8 cellular contexts compared by ENCODE assay signal in genomic region chr16:75580-76501, GRCh38. TPM values are rescaled to one million over a fixed set of nuclear protein-coding genes. Genes with fewer than 3 reads are reported as not detected.
DNase-seq lines count a peak whose midpoint lies in the region; ATAC-seq and TF ChIP-seq lines count a peak whose summit lies in the region.

No MANE protein-coding gene starts in this region.

- peaks cover 7% of the 10 kb centered on the region; the same call in 1 of the 2 replicates for H3K36me3 ChIP-seq in WERI-Rb-1
- peaks cover 0 to 13% (median 5%) of the 10 kb centered on the region in 4 donors for H3K36me3 ChIP-seq in sigmoid colon

- peak; percentile 38 for ATAC-seq in Right ventricle myocardium superior (ENCODE audit: poor library complexity)
- no peak for ATAC-seq in HG02885 (IDR thresholded peaks at IDR 0.05; ENCODE audit: poor library complexity, unreplicated experiment)

- no peaks in the 10 kb centered on the region for H3K9me3 ChIP-seq in WERI-Rb-1 (ENCODE audit: severe bottlenecking)
- no peaks in the 10 kb centered on the region for H3K9me3 ChIP-seq in sigmoid colon

- TF ChIP-seq CTCF in AG09309 (IDR thresholded peaks at IDR 0.05; ENCODE audit: control insufficient read depth, insufficient read depth, low read depth, low read length, missing control alignments) (peak; percentile 47), HFF-Myc (IDR thresholded peaks at IDR 0.05; ENCODE audit: low read depth, low read length, missing control alignments) (peak; percentile 43), WERI-Rb-1 (IDR thresholded peaks at IDR 0.05; ENCODE audit: low read depth, low read length) (peak; percentile 16; the same call in 1 of the 2 replicates), sigmoid colon (IDR thresholded peaks at IDR 0.05) (no peak)

- intact Hi-C loops in Right ventricle myocardium superior (cut with DNase I) (no loop called here), sigmoid colon (cut with DNase I) (no loop called here)

- 37 to 46% methylated on average over 11 of the region's 11 CpGs for WGBS in sigmoid colon, 2 donors

- peak; percentile 61 for DNase-seq in AG09309 (ENCODE audit: low read depth)
- no peak for DNase-seq in HFF-Myc (ENCODE audit: extremely low read depth, low read depth)
- peak; percentile 49 for DNase-seq in WERI-Rb-1
- DNase-seq in Right ventricle myocardium superior: peak; percentile 89
- peak; percentile 95 for DNase-seq in sigmoid colon
- no peak for DNase-seq in NCI-H2196 treated with DMSO at 0.1 percent for 48 hours (lab: John Stamatoyannopoulos, UW; ENCODE audit: unreplicated experiment)
- DNase-seq in stimulated activated CD8-positive, alpha-beta memory T cell treated with anti-CD3 and anti-CD28 coated beads, Interleukin-4, amount 100 ng/mL, for 48 hours: no peak

- no peak for TF ChIP-seq EP300 in sigmoid colon (IDR thresholded peaks at IDR 0.05)

- peaks cover 0 to 66% (median 58%) of the 10 kb centered on the region in 4 donors for H3K4me1 ChIP-seq in sigmoid colon

- H3K27me3 ChIP-seq in WERI-Rb-1 (ENCODE audit: insufficient read depth, low read depth, severe bottlenecking) (no peaks in the 10 kb centered on the region), sigmoid colon (no peaks in the 10 kb centered on the region)

- no peak for TF ChIP-seq POLR2A in sigmoid colon (IDR thresholded peaks at IDR 0.05)

- H3K27ac ChIP-seq in WERI-Rb-1 (peak overlapping the region; percentile 61; the same call in 1 of the 2 replicates), sigmoid colon (peak overlapping the region; percentile 94 to 97 (median 96))

- no peak overlapping the region for H3K4me3 ChIP-seq in AG09309 (ENCODE audit: control insufficient read depth, low read depth, low read length)
- H3K4me3 ChIP-seq in HFF-Myc (replicated peaks; ENCODE audit: low read depth, low read length): peak overlapping the region; percentile 79
- H3K4me3 ChIP-seq in WERI-Rb-1 (ENCODE audit: low read depth, low read length): no peak overlapping the region
- no peak overlapping the region for H3K4me3 ChIP-seq in sigmoid colon

RNA-seq across cellular contexts. Expression of gene MPG, which starts 2.2 kb away (rescaled TPM):
- total RNA-seq in Right ventricle myocardium superior (31.6 TPM), sigmoid colon (100 to 1,000 TPM in 2 of 4 donors, 10 to 100 TPM in 2; 74.3 to 118 (median 100.0) TPM)
- 10 to 100 TPM; 52.2 to 72.7 (median 72.5) TPM for polyA plus RNA-seq in sigmoid colon

RNA-seq across cellular contexts. Expression of gene RHBDF1, which starts 3.4 kb away (rescaled TPM):
- 16.6 TPM for total RNA-seq in Right ventricle myocardium superior
- total RNA-seq in sigmoid colon: 10 to 100 TPM; 16.8 to 42.1 (median 19.6) TPM
- polyA plus RNA-seq in sigmoid colon: 10 to 100 TPM in 1 of 3 donors, 1 to 10 TPM in 2; 6.0 to 22.3 (median 6.0) TPM

RNA-seq across cellular contexts. Expression of gene SNRNP25, which starts 22.2 kb away (rescaled TPM):
- total RNA-seq in Right ventricle myocardium superior: 79.9 TPM
- 10 to 100 TPM; 23.0 to 36.5 (median 32.4) TPM for total RNA-seq in sigmoid colon
- polyA plus RNA-seq in sigmoid colon: 10 to 100 TPM; 26.4 to 41.7 (median 38.8) TPM

RNA-seq across cellular contexts. Expression of gene POLR3K, which starts 22.4 kb away (rescaled TPM):
- total RNA-seq in Right ventricle myocardium superior (11.1 TPM), sigmoid colon (1 to 10 TPM; 1.7 to 6.4 (median 5.0) TPM)
- 10 to 100 TPM; 11.4 to 22.1 (median 11.8) TPM for polyA plus RNA-seq in sigmoid colon

Comparison
In these comparisons a context has a peak if more than half of its experiments do, and no peak if none do; other contexts are left out.
1. DNase-seq: peak in AG09309 (single experiment), WERI-Rb-1 (single experiment), Right ventricle myocardium superior (single experiment) and sigmoid colon (single experiment); none in HFF-Myc (single experiment), NCI-H2196 treated with DMSO at 0.1 percent for 48 hours (single experiment) and stimulated activated CD8-positive, alpha-beta memory T cell treated with anti-CD3 and anti-CD28 coated beads, Interleukin-4, amount 100 ng/mL, for 48 hours (single experiment).
2. CTCF ChIP-seq: peak in AG09309 (single experiment), HFF-Myc (single experiment) and WERI-Rb-1 (single experiment); none in sigmoid colon (0 of 4).